8 cellular contexts compared by ENCODE assay signal in the genomic region with DNA sequence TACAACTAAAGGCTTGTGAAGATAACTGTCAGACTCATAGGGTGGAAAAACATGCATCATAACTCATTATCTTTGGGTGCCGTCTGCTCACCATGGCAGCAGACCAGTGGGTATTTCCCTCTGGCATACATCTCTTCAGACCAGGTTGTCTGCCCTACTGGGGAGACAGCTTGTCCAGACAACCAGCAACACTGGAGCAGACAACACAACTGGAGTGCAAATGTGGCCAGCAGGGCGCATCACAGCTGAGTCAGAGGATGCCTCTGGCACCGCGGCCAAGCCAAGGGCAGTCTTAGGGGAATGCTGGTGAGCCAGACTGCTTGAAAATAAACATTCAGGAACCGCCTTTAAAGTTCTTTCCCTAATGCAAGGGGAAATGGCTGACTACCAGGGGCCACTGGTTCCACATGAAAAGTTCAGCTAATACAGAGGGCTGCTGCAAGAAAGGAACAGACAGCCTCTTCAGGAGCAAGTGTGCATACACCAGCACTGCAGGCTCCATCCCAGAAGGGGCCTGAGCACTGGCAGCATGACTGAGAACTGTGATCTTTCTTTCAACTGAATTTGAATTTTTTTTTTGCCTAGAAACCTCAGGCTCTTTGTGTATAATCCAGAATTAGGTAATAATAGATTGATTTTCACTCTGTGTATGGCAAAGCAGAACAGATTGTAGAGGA.
DNase-seq lines count a peak whose midpoint lies in the region; ATAC-seq and TF ChIP-seq lines count a peak whose summit lies in the region.

No MANE protein-coding gene starts in this region.

- H3K27me3 Mint-ChIP-seq in chondrocyte (ENCODE audit: low read depth) (no peaks in the 10 kb centered on the region), immature natural killer cell (ENCODE audit: low read depth in 3 of 3) (peaks cover 0 to 3% (median 2%) of the 10 kb centered on the region in 3 donors)

- ATAC-seq in lower lobe of right lung = peak; percentile 52 to 64
- no peak for ATAC-seq in GM19351 (IDR thresholded peaks at IDR 0.05; ENCODE audit: unreplicated experiment)

- H3K27me3 ChIP-seq in A673 (replicated peaks; ENCODE audit: insufficient read depth, low read depth, low read length, poor library complexity) (no peaks in the 10 kb centered on the region), lower lobe of right lung (ENCODE audit: low read depth) (no peaks in the 10 kb centered on the region)

- peak overlapping the region; percentile 91 for H3K27ac Mint-ChIP-seq in chondrocyte (ENCODE audit: unreplicated experiment)
- H3K27ac Mint-ChIP-seq in immature natural killer cell = no peak overlapping the region

- H3K4me3 Mint-ChIP-seq in chondrocyte (ENCODE audit: unreplicated experiment) (no peak overlapping the region), immature natural killer cell (no peak overlapping the region)

- H3K4me1 Mint-ChIP-seq in chondrocyte (ENCODE audit: low read depth) (peaks cover 68% of the 10 kb centered on the region), immature natural killer cell (no peaks in the 10 kb centered on the region)

- intact Hi-C loops in A673 (cut with micrococcal nuclease; ENCODE audit: unreplicated experiment) = no loop called here
- intact Hi-C loops in lower lobe of right lung (cut with DNase I) = no loop called here

- DNase-seq in A673 (ENCODE audit: low spot score) (no peak), HK-2 (ENCODE audit: unreplicated experiment) (peak; percentile 48), chondrocyte (ENCODE audit: low spot score) (peak; percentile 96), lower lobe of right lung (no peak), immature natural killer cell (no peak), HuH-7 (ENCODE audit: low spot score) (no peak), HEK293T (ENCODE audit: extremely low spot score) (no peak)

- H3K9me3 ChIP-seq in A673 (ENCODE audit: low read depth, low read length, poor library complexity, severe bottlenecking) = no peaks in the 10 kb centered on the region
- H3K9me3 ChIP-seq in lower lobe of right lung = no peaks in the 10 kb centered on the region

- H3K36me3 ChIP-seq in A673 (ENCODE audit: insufficient read depth, low read length, poor library complexity, severe bottlenecking) (no peaks in the 10 kb centered on the region), lower lobe of right lung (no peaks in the 10 kb centered on the region)

- CTCF ChIA-PET in A673 (lab: Charles Lee) (no interaction called here), HEK293T (lab: Yijun Ruan, JAX) (interaction anchor here (1.8 kb wide), 1 partner anchor 10 kb away, joined by 5 read pairs; no protein-coding TSS in a partner anchor)

- POLR2A ChIA-PET in A673 (lab: Charles Lee; ENCODE audit: low non-redundant PET) = no interaction called here
- POLR2A ChIA-PET in HEK293T (lab: Yijun Ruan, JAX) = no interaction called here

- H3K27ac ChIP-seq in A673 (ENCODE audit: low read depth, low read length, poor library complexity, severe bottlenecking) = no peak overlapping the region
- peak overlapping the region; percentile 31 for H3K27ac ChIP-seq in lower lobe of right lung

- H3K9me3 Mint-ChIP-seq in chondrocyte (ENCODE audit: low read depth) (peaks cover 4% of the 10 kb centered on the region), immature natural killer cell (no peaks in the 10 kb centered on the region)

- H3K36me3 Mint-ChIP-seq in chondrocyte (ENCODE audit: low read depth) (peaks cover 34% of the 10 kb centered on the region), immature natural killer cell (no peaks in the 10 kb centered on the region)

- H3K4me1 ChIP-seq in A673 (ENCODE audit: insufficient read depth, low read length, poor library complexity, severe bottlenecking) (no peaks in the 10 kb centered on the region), lower lobe of right lung (no peaks in the 10 kb centered on the region)

- no TSS peak for BruUV-seq in A673 (replicated peaks; lab: Mats Ljungman, UMichigan)

- H3K4me3 ChIP-seq in A673 (ENCODE audit: low read depth, low read length, poor library complexity, severe bottlenecking) = no peak overlapping the region
- H3K4me3 ChIP-seq in lower lobe of right lung = no peak overlapping the region

- TF ChIP-seq CTCF in A673 (conservative IDR thresholded peaks at IDR 0.05; ENCODE audit: low read depth, low read length) = 0 out of 2 replicates have a peak, but pooled peaks have one; percentile 10
- TF ChIP-seq CTCF in chondrocyte (IDR thresholded peaks at IDR 0.05) = peak; percentile 77
- no peak for TF ChIP-seq CTCF in lower lobe of right lung (IDR thresholded peaks at IDR 0.05)

TF ChIP-seq in HEK293T, 16 proteins besides CTCF, POLR2A, EP300 and RAD21:
- TF ChIP-seq L3MBTL2 (conservative IDR thresholded peaks at IDR 0.05) = no peak
- no peak for TF ChIP-seq LEF1 (IDR thresholded peaks at IDR 0.05; ENCODE audit: borderline replicate concordance)
- TF ChIP-seq FOXM1 (IDR thresholded peaks at IDR 0.05; ENCODE audit: borderline replicate concordance) = no peak
- TF ChIP-seq SP1 (IDR thresholded peaks at IDR 0.05) = no peak
- TF ChIP-seq HDGF (IDR thresholded peaks at IDR 0.05; ENCODE audit: borderline replicate concordance) = no peak
- TF ChIP-seq FOXA1 (IDR thresholded peaks at IDR 0.05) = no peak
- TF ChIP-seq TARDBP (IDR thresholded peaks at IDR 0.05) = no peak
- TF ChIP-seq, protein P1, sequence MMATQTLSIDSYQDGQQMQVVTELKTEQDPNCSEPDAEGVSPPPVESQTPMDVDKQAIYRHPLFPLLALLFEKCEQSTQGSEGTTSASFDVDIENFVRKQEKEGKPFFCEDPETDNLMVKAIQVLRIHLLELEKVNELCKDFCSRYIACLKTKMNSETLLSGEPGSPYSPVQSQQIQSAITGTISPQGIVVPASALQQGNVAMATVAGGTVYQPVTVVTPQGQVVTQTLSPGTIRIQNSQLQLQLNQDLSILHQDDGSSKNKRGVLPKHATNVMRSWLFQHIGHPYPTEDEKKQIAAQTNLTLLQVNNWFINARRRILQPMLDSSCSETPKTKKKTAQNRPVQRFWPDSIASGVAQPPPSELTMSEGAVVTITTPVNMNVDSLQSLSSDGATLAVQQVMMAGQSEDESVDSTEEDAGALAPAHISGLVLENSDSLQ (IDR thresholded peaks at IDR 0.05) = no peak
- TF ChIP-seq ZNF384 (IDR thresholded peaks at IDR 0.05) = no peak

Comparison
In these comparisons a context has a peak if more than half of its experiments do, and no peak if none do; other contexts are left out.
1. DNase-seq: peak in HK-2 (single experiment) and chondrocyte (single experiment); none in A673 (single experiment), lower lobe of right lung (single experiment), immature natural killer cell (0 of 3), HuH-7 (single experiment) and HEK293T (single experiment).